1 cellular context compared by ENCODE assay signal in the genomic region with DNA sequence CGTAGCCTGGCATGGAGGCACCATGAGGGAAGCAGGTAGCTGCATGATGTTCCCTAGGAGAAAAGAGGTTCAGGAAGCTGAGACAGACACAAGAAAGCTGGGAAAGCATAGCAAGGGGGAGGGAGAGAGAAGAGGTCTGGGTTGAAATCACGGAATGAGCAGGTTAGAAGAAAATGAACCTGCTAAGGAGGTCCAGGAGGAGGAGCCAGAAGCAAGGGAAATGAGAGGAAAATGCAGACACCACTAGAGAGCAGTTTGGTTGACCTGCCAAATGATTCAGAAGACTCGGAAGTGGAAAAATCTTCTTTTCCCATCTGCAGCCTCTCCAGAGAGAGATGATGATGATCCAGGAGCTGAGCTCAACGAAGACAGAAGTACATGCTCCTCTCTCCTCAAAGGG.
TF ChIP-seq lines count a peak whose summit lies in the region.

No MANE protein-coding gene starts in this region.

TF ChIP-seq in GM23338, 12 proteins besides CTCF, POLR2A, EP300 and RAD21 (continued from another document):
- TF ChIP-seq, protein P1, sequence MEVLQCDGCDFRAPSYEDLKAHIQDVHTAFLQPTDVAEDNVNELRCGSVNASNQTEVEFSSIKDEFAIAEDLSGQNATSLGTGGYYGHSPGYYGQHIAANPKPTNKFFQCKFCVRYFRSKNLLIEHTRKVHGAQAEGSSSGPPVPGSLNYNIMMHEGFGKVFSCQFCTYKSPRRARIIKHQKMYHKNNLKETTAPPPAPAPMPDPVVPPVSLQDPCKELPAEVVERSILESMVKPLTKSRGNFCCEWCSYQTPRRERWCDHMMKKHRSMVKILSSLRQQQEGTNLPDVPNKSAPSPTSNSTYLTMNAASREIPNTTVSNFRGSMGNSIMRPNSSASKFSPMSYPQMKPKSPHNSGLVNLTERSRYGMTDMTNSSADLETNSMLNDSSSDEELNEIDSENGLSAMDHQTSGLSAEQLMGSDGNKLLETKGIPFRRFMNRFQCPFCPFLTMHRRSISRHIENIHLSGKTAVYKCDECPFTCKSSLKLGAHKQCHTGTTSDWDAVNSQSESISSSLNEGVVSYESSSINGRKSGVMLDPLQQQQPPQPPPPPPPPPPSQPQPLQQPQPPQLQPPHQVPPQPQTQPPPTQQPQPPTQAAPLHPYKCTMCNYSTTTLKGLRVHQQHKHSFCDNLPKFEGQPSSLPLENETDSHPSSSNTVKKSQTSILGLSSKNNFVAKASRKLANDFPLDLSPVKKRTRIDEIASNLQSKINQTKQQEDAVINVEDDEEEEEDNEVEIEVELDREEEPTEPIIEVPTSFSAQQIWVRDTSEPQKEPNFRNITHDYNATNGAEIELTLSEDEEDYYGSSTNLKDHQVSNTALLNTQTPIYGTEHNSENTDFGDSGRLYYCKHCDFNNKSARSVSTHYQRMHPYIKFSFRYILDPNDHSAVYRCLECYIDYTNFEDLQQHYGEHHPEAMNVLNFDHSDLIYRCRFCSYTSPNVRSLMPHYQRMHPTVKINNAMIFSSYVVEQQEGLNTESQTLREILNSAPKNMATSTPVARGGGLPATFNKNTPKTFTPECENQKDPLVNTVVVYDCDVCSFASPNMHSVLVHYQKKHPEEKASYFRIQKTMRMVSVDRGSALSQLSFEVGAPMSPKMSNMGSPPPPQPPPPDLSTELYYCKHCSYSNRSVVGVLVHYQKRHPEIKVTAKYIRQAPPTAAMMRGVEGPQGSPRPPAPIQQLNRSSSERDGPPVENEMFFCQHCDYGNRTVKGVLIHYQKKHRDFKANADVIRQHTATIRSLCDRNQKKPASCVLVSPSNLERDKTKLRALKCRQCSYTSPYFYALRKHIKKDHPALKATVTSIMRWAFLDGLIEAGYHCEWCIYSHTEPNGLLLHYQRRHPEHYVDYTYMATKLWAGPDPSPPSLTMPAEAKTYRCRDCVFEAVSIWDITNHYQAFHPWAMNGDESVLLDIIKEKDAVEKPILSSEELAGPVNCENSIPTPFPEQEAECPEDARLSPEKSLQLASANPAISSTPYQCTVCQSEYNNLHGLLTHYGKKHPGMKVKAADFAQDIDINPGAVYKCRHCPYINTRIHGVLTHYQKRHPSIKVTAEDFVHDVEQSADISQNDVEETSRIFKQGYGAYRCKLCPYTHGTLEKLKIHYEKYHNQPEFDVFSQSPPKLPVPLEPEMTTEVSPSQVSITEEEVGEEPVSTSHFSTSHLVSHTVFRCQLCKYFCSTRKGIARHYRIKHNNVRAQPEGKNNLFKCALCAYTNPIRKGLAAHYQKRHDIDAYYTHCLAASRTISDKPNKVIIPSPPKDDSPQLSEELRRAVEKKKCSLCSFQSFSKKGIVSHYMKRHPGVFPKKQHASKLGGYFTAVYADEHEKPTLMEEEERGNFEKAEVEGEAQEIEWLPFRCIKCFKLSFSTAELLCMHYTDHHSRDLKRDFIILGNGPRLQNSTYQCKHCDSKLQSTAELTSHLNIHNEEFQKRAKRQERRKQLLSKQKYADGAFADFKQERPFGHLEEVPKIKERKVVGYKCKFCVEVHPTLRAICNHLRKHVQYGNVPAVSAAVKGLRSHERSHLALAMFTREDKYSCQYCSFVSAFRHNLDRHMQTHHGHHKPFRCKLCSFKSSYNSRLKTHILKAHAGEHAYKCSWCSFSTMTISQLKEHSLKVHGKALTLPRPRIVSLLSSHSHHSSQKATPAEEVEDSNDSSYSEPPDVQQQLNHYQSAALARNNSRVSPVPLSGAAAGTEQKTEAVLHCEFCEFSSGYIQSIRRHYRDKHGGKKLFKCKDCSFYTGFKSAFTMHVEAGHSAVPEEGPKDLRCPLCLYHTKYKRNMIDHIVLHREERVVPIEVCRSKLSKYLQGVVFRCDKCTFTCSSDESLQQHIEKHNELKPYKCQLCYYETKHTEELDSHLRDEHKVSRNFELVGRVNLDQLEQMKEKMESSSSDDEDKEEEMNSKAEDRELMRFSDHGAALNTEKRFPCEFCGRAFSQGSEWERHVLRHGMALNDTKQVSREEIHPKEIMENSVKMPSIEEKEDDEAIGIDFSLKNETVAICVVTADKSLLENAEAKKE (CRISPR knock-in tag; IDR thresholded peaks at IDR 0.05): no peak
- no peak for TF ChIP-seq EZH2phosphoT487 (IDR thresholded peaks at IDR 0.05; ENCODE audit: unreplicated experiment)
- no peak for TF ChIP-seq NANOG (IDR thresholded peaks at IDR 0.05; ENCODE audit: borderline replicate concordance)
- TF ChIP-seq, protein P2, sequence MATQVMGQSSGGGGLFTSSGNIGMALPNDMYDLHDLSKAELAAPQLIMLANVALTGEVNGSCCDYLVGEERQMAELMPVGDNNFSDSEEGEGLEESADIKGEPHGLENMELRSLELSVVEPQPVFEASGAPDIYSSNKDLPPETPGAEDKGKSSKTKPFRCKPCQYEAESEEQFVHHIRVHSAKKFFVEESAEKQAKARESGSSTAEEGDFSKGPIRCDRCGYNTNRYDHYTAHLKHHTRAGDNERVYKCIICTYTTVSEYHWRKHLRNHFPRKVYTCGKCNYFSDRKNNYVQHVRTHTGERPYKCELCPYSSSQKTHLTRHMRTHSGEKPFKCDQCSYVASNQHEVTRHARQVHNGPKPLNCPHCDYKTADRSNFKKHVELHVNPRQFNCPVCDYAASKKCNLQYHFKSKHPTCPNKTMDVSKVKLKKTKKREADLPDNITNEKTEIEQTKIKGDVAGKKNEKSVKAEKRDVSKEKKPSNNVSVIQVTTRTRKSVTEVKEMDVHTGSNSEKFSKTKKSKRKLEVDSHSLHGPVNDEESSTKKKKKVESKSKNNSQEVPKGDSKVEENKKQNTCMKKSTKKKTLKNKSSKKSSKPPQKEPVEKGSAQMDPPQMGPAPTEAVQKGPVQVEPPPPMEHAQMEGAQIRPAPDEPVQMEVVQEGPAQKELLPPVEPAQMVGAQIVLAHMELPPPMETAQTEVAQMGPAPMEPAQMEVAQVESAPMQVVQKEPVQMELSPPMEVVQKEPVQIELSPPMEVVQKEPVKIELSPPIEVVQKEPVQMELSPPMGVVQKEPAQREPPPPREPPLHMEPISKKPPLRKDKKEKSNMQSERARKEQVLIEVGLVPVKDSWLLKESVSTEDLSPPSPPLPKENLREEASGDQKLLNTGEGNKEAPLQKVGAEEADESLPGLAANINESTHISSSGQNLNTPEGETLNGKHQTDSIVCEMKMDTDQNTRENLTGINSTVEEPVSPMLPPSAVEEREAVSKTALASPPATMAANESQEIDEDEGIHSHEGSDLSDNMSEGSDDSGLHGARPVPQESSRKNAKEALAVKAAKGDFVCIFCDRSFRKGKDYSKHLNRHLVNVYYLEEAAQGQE (IDR thresholded peaks at IDR 0.05; ENCODE audit: unreplicated experiment): no peak
